In the genomic region with DNA sequence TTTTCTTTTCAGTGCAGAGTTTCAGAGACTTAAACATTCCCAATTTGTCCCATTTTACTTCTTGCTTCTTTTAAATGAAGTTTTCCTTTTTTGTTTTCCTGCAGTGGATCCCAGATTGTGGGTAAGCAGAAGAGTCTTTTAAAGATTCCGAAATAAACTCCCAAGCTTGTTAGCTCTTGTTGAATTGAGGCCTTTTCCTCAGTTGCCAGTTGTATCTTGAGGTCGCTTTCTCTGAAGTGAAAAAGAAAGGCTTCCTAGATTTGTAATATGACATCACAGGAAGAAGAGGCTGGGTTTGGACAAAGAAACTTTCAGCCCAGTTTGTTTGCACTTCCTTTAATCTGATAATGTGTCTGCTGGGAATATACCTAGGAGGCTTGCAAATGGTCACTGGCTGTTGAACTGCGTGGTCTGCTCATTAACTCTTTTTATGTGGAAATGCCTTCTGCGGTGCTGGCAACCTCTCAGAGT, we compare ENCODE assay signal across 8 cellular contexts. TPM values are rescaled to one million over a fixed set of nuclear protein-coding genes. Genes with fewer than 3 reads are reported as not detected.
DNase-seq lines count a peak whose midpoint lies in the region; ATAC-seq lines count a peak whose summit lies in the region.

A gene with protein sequence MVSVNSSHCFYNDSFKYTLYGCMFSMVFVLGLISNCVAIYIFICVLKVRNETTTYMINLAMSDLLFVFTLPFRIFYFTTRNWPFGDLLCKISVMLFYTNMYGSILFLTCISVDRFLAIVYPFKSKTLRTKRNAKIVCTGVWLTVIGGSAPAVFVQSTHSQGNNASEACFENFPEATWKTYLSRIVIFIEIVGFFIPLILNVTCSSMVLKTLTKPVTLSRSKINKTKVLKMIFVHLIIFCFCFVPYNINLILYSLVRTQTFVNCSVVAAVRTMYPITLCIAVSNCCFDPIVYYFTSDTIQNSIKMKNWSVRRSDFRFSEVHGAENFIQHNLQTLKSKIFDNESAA (minus strand): TSS at position 233 of the 471 bp plus-strand sequence. CDS start 690 bp downstream, outside the sequence.

- H3K27me3 Mint-ChIP-seq in activated naive CD4-positive, alpha-beta T cell treated with anti-CD3 and anti-CD28 coated beads, Interleukin-2, amount 10 ng/mL, durations not matched to agents 7 days and 5 days: no peaks in the 10 kb centered on the region
- no peaks in the 10 kb centered on the region for H3K27me3 Mint-ChIP-seq in activated naive CD8-positive, alpha-beta T cell treated with anti-CD3 and anti-CD28 coated beads, Interleukin-2, amount 50 U/mL, for 24 hours

- ATAC-seq in activated naive CD8-positive, alpha-beta T cell treated with anti-CD3 and anti-CD28 coated beads, Interleukin-2, amount 50 U/mL, for 24 hours: no peak
- ATAC-seq in left ventricle myocardium superior: peak; percentile 86

- intact Hi-C loops in left ventricle myocardium superior (cut with micrococcal nuclease): no loop called here

- H3K4me3 Mint-ChIP-seq in activated naive CD4-positive, alpha-beta T cell treated with anti-CD3 and anti-CD28 coated beads, Interleukin-2, amount 10 ng/mL, durations not matched to agents 7 days and 5 days: peak within 1 kb of the TSS; percentile 98
- peak within 1 kb of the TSS; percentile 88 for H3K4me3 Mint-ChIP-seq in activated naive CD8-positive, alpha-beta T cell treated with anti-CD3 and anti-CD28 coated beads, Interleukin-2, amount 50 U/mL, for 24 hours

- CTCF ChIA-PET in activated naive CD4-positive, alpha-beta T cell treated with anti-CD3 and anti-CD28 coated beads, Interleukin-2, amount 10 ng/mL, durations not matched to agents 7 days and 5 days (lab: Charles Lee): interaction anchor here (0.8 to 1.6 kb wide), 3 partner anchors 11 to 149 kb away, joined by 3 to 6 read pairs (median 5); no protein-coding TSS in a partner anchor

- H3K36me3 Mint-ChIP-seq in activated naive CD4-positive, alpha-beta T cell treated with anti-CD3 and anti-CD28 coated beads, Interleukin-2, amount 10 ng/mL, durations not matched to agents 7 days and 5 days: peaks cover 72% of the 10 kb centered on the region
- H3K36me3 Mint-ChIP-seq in activated naive CD8-positive, alpha-beta T cell treated with anti-CD3 and anti-CD28 coated beads, Interleukin-2, amount 50 U/mL, for 24 hours (ENCODE audit: low read depth): peaks cover 22% of the 10 kb centered on the region

- peak; percentile 24 for DNase-seq in activated naive CD4-positive, alpha-beta T cell treated with anti-CD3 and anti-CD28 coated beads, Interleukin-2, amount 10 ng/mL, durations not matched to agents 7 days and 5 days
- DNase-seq in activated naive CD4-positive, alpha-beta T cell treated with Interleukin-2 at 50 U/mL for 16 hours: no peak
- DNase-seq in activated naive CD8-positive, alpha-beta T cell treated with anti-CD3 and anti-CD28 coated beads, Interleukin-2, amount 50 U/mL, for 24 hours: no peak
- no peak for DNase-seq in left ventricle myocardium superior
- peak; percentile 89 for DNase-seq in pons (ENCODE audit: low spot score)
- DNase-seq in foreskin melanocyte: no peak
- no peak for DNase-seq in NK-92 (lab: John Stamatoyannopoulos, UW; ENCODE audit: unreplicated experiment)
- no peak for DNase-seq in cortex of kidney (lab: John Stamatoyannopoulos, UW)

- peaks cover 12% of the 10 kb centered on the region for H3K9me3 Mint-ChIP-seq in activated naive CD4-positive, alpha-beta T cell treated with anti-CD3 and anti-CD28 coated beads, Interleukin-2, amount 10 ng/mL, durations not matched to agents 7 days and 5 days
- no peaks in the 10 kb centered on the region for H3K9me3 Mint-ChIP-seq in activated naive CD8-positive, alpha-beta T cell treated with anti-CD3 and anti-CD28 coated beads, Interleukin-2, amount 50 U/mL, for 24 hours

- peak within 1 kb of the TSS; percentile 99 for H3K27ac Mint-ChIP-seq in activated naive CD4-positive, alpha-beta T cell treated with anti-CD3 and anti-CD28 coated beads, Interleukin-2, amount 10 ng/mL, durations not matched to agents 7 days and 5 days
- H3K27ac Mint-ChIP-seq in activated naive CD8-positive, alpha-beta T cell treated with anti-CD3 and anti-CD28 coated beads, Interleukin-2, amount 50 U/mL, for 24 hours: peak within 1 kb of the TSS; percentile 82

- peaks cover 40% of the 10 kb centered on the region for H3K4me1 Mint-ChIP-seq in activated naive CD4-positive, alpha-beta T cell treated with anti-CD3 and anti-CD28 coated beads, Interleukin-2, amount 10 ng/mL, durations not matched to agents 7 days and 5 days
- H3K4me1 Mint-ChIP-seq in activated naive CD8-positive, alpha-beta T cell treated with anti-CD3 and anti-CD28 coated beads, Interleukin-2, amount 50 U/mL, for 24 hours: peaks cover 51% of the 10 kb centered on the region

RNA-seq across cellular contexts. Expression of the gene that starts here (rescaled TPM):
- 13.2 TPM for total RNA-seq in left ventricle myocardium superior

Comparison
In these comparisons a context has a peak if more than half of its experiments do, and no peak if none do; other contexts are left out.
1. DNase-seq: peak in activated naive CD4-positive, alpha-beta T cell treated with anti-CD3 and anti-CD28 coated beads, Interleukin-2, amount 10 ng/mL, durations not matched to agents 7 days and 5 days (single experiment) and pons (single experiment); none in activated naive CD4-positive, alpha-beta T cell treated with Interleukin-2 at 50 U/mL for 16 hours (single experiment), activated naive CD8-positive, alpha-beta T cell treated with anti-CD3 and anti-CD28 coated beads, Interleukin-2, amount 50 U/mL, for 24 hours (single experiment), left ventricle myocardium superior (single experiment), foreskin melanocyte (single experiment), NK-92 (single experiment) and cortex of kidney (single experiment).